10 cellular contexts compared by ENCODE assay signal in the genomic region with DNA sequence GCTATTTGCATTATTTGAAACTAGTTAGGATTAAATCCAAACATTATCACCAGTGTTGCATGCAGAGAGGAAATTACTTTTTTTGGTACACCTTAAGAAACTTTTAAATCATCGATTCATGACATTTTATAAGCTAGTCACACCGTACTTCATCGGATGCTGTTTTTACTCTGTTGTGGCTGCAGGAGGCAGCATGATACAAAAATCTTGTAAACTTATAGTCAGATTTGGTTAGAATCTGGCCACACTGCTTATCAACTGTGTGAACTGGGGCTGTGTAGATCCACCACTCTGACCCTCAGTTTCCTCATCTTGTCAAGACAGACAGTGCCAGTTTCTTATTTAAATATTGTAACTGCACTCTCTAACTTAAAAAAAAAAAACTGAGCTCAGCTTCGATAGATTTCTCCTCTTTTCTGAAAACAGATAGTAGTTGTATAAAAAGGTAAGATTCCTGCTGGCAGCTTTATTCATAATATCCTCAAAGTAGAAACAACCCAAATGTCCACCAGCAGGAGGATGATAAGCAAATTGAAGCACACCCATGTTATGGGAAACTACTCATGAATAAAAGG.
DNase-seq lines count a peak whose midpoint lies in the region; ATAC-seq and TF ChIP-seq lines count a peak whose summit lies in the region.
"Had no signal": no experiment of that assay in that cellular context is flagged by ENCODE, and none has a peak within 500 bp of the region (broad histone marks: within the 10 kb centered on the region; RNA-seq: fewer than 3 reads in every experiment).

No MANE protein-coding gene starts in this region.

- no peak overlapping the region for H3K9ac ChIP-seq in colonic mucosa (ENCODE audit: low read depth in 2 of 2, low read length in 2 of 2)

- H3K36me3 ChIP-seq in colonic mucosa (no peaks in the 10 kb centered on the region), lung (ENCODE audit: control insufficient read depth in 2 of 2, insufficient read depth in 2 of 2, low read length in 2 of 2) (no peaks in the 10 kb centered on the region), HAP-1 (replicated peaks) (no peaks in the 10 kb centered on the region)

- WGBS in lung, 2 donors = 45 to 52% methylated on average over 4 of the region's 4 CpGs

- intact Hi-C loops in colonic mucosa (cut with DNase I) = no loop called here

- ATAC-seq in lung (ENCODE audit: insufficient read depth, low FRiP score) (no peak), HG03469 (IDR thresholded peaks at IDR 0.05; ENCODE audit: unreplicated experiment) (no peak), GM18909 (IDR thresholded peaks at IDR 0.05; ENCODE audit: poor library complexity, unreplicated experiment) (no peak)
- ATAC-seq: GM12878 had no signal

- H3K4me1 ChIP-seq in colonic mucosa = no peaks in the 10 kb centered on the region
- H3K4me1 ChIP-seq in lung (ENCODE audit: control insufficient read depth in 2 of 2, insufficient read depth in 2 of 2, low read length in 2 of 2) = no peaks in the 10 kb centered on the region
- no peaks in the 10 kb centered on the region for H3K4me1 ChIP-seq in HAP-1

- no peak overlapping the region for H3K27ac ChIP-seq in C4-2B
- H3K27ac ChIP-seq in colonic mucosa = no peak overlapping the region
- H3K27ac ChIP-seq in lung (ENCODE audit: low read depth in 1 of 2, low read length in 1 of 2) = no peak overlapping the region

- DNase-seq in M059J (ENCODE audit: low read depth) = peak; percentile 24
- no peak for DNase-seq in colonic mucosa
- DNase-seq in lung (ENCODE audit: low spot score) = no peak
- DNase-seq in HAP-1 (ENCODE audit: low spot score in 2 of 2) = no peak
- no peak for DNase-seq in activated gamma-delta T cell treated with Interleukin-2 at 50 U/mL for 16 hours
- DNase-seq: NCI-H2029 had no signal

- TF ChIP-seq CTCF in C4-2B (conservative IDR thresholded peaks at IDR 0.05) = peak; percentile 61
- peak; percentile 19 for TF ChIP-seq CTCF in colonic mucosa (IDR thresholded peaks at IDR 0.05)
- TF ChIP-seq CTCF in lung (IDR thresholded peaks at IDR 0.05; ENCODE audit: control extremely low read depth, extremely low read depth) = peak; percentile 23

- in situ Hi-C loops in HAP-1 (cut with MboI; ENCODE audit: low sequenced_read_pairs) = loop anchor here (25.0 kb wide), 1 partner anchor 399 kb away; no protein-coding TSS in a partner anchor

- H3K9me3 ChIP-seq in colonic mucosa = no peaks in the 10 kb centered on the region
- no peaks in the 10 kb centered on the region for H3K9me3 ChIP-seq in lung (ENCODE audit: control insufficient read depth in 2 of 2, insufficient read depth in 1 of 2, low read length in 1 of 2)
- no peaks in the 10 kb centered on the region for H3K9me3 ChIP-seq in HAP-1

- H3K4me3 ChIP-seq in colonic mucosa = no peak overlapping the region
- H3K4me3 ChIP-seq in lung = no peak overlapping the region
- H3K4me3 ChIP-seq in HAP-1 = no peak overlapping the region
- H3K4me3 ChIP-seq: GM12878 had no signal

- H3K27me3 ChIP-seq in colonic mucosa = no peaks in the 10 kb centered on the region
- no peaks in the 10 kb centered on the region for H3K27me3 ChIP-seq in lung (ENCODE audit: control insufficient read depth, insufficient read depth)
- no peaks in the 10 kb centered on the region for H3K27me3 ChIP-seq in HAP-1 (ENCODE audit: low read depth)
